In the genomic region with DNA sequence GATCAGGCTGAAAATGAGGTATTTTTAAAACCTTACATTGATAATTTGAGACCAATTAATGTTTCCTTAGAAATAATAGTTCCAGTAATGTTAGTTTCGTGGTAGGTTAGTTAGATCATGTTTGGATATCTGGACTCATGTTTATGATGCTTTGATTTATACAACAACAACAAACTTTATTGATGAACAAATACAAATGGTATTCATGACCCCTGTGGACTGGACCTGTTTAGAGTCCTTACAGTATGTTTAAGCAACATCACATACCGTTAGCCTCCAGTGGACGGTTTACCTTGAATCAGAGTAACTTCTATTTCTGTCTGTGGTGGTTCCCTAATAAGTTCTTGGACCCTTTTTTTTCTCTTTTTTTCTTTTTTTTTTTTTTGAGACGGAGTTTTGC, we compare ENCODE assay signal across 8 cellular contexts. TPM values are rescaled to one million over a fixed set of nuclear protein-coding genes. Genes with fewer than 3 reads are reported as not detected.
"Had no signal": no experiment of that assay in that cellular context is flagged by ENCODE, and none has a peak within 500 bp of the region (broad histone marks: within the 10 kb centered on the region; RNA-seq: fewer than 3 reads in every experiment).

No MANE protein-coding gene starts in this region.

- H3K4me3 ChIP-seq: GM12878 had no signal

- ATAC-seq: GM12878 had no signal

- FAIRE-seq: G401.6, GM12878, GM12891, GM12892, GM18507 had no signal

- DNase-seq: GDM1, GF-D8 had no signal

RNA-seq across cellular contexts. Expression of a gene that starts 18.0 kb away (rescaled TPM):
- total RNA-seq: G401 had no signal
